Comparison of ENCODE assay signal across 8 cellular contexts in genomic region chr1:65174585-65174984, GRCh38. TPM values are rescaled to one million over a fixed set of nuclear protein-coding genes. Genes with fewer than 3 reads are reported as not detected.
A peak's percentile ranks its signal among the peaks of the same experiment; 100 is the strongest.
DNase-seq lines count a peak whose midpoint lies in the region; ATAC-seq and TF ChIP-seq lines count a peak whose summit lies in the region.

No MANE protein-coding gene starts in this region.

- H3K9me3 ChIP-seq in lower lobe of right lung = no peaks in the 10 kb centered on the region

- POLR2A ChIA-PET in activated CD4-positive, alpha-beta T cell treated with anti-CD3 and anti-CD28 coated beads for 36 hours (lab: Charles Lee) = no interaction called here

- no peaks in the 10 kb centered on the region for H3K27me3 ChIP-seq in lower lobe of right lung (ENCODE audit: low read depth)

- no peak overlapping the region for H3K4me3 ChIP-seq in lower lobe of right lung

- H3K36me3 ChIP-seq in lower lobe of right lung = no peaks in the 10 kb centered on the region

- no peak overlapping the region for H3K4me3 Mint-ChIP-seq in activated CD4-positive, alpha-beta T cell treated with anti-CD3 and anti-CD28 coated beads for 36 hours
- H3K4me3 Mint-ChIP-seq in T-helper 2 cell treated with Interferon-gamma antibody and Interleukin-4, amounts not matched to agents 5 μg/mL and 100 μg/mL, for 36 hours = no peak overlapping the region

- no peaks in the 10 kb centered on the region for H3K36me3 Mint-ChIP-seq in activated CD4-positive, alpha-beta T cell treated with anti-CD3 and anti-CD28 coated beads for 36 hours (ENCODE audit: low read depth)
- H3K36me3 Mint-ChIP-seq in T-helper 2 cell treated with Interferon-gamma antibody and Interleukin-4, amounts not matched to agents 5 μg/mL and 100 μg/mL, for 36 hours (ENCODE audit: low read depth) = peaks cover 8% of the 10 kb centered on the region

- intact Hi-C loops in lower lobe of right lung (cut with DNase I) = no loop called here
- intact Hi-C loops in activated CD4-positive, alpha-beta T cell treated with anti-CD3 and anti-CD28 coated beads for 36 hours (cut with DNase I, micrococcal nuclease) = no loop called here

- no peaks in the 10 kb centered on the region for H3K4me1 Mint-ChIP-seq in activated CD4-positive, alpha-beta T cell treated with anti-CD3 and anti-CD28 coated beads for 36 hours
- H3K4me1 Mint-ChIP-seq in T-helper 2 cell treated with Interferon-gamma antibody and Interleukin-4, amounts not matched to agents 5 μg/mL and 100 μg/mL, for 36 hours (ENCODE audit: low read depth) = peaks cover 15% of the 10 kb centered on the region

- DNase-seq in COLO829 (ENCODE audit: low spot score) (peak; percentile 94), amniotic epithelial cell (ENCODE audit: low read depth) (peak; percentile 99), lower lobe of right lung (peak; percentile 51)
- no peak for DNase-seq in activated CD4-positive, alpha-beta T cell treated with anti-CD3 and anti-CD28 coated beads for 36 hours
- no peak for DNase-seq in T-helper 2 cell treated with Interferon-gamma antibody and Interleukin-4, amounts not matched to agents 5 μg/mL and 100 μg/mL, for 36 hours (ENCODE audit: low spot score)
- no peak for DNase-seq in stimulated activated CD4-positive, alpha-beta T cell treated with anti-CD3 and anti-CD28 coated beads, Interleukin-4, amount 100 ng/mL, for 4 hours

- no peaks in the 10 kb centered on the region for H3K27me3 Mint-ChIP-seq in activated CD4-positive, alpha-beta T cell treated with anti-CD3 and anti-CD28 coated beads for 36 hours
- H3K27me3 Mint-ChIP-seq in T-helper 2 cell treated with Interferon-gamma antibody and Interleukin-4, amounts not matched to agents 5 μg/mL and 100 μg/mL, for 36 hours (ENCODE audit: low read depth) = no peaks in the 10 kb centered on the region

- no peak for TF ChIP-seq CTCF in lower lobe of right lung (IDR thresholded peaks at IDR 0.05)

- ATAC-seq in GM21515 (IDR thresholded peaks at IDR 0.05; ENCODE audit: unreplicated experiment) (peak; percentile 85), HG03575 (IDR thresholded peaks at IDR 0.05; ENCODE audit: extremely low read depth, insufficient number of reproducible peaks, low FRiP score, unreplicated experiment) (peak; percentile 87), lower lobe of right lung (peak; percentile 75 to 76)
- no peak for ATAC-seq in activated CD4-positive, alpha-beta T cell treated with anti-CD3 and anti-CD28 coated beads for 36 hours

- no peaks in the 10 kb centered on the region for H3K9me3 Mint-ChIP-seq in activated CD4-positive, alpha-beta T cell treated with anti-CD3 and anti-CD28 coated beads for 36 hours (ENCODE audit: low read depth)
- no peaks in the 10 kb centered on the region for H3K9me3 Mint-ChIP-seq in T-helper 2 cell treated with Interferon-gamma antibody and Interleukin-4, amounts not matched to agents 5 μg/mL and 100 μg/mL, for 36 hours

- CTCF ChIA-PET in activated CD4-positive, alpha-beta T cell treated with anti-CD3 and anti-CD28 coated beads for 36 hours (lab: Charles Lee) = interaction anchor here (0.8 kb wide), 1 partner anchor 57 kb away, joined by 3 read pairs; no protein-coding TSS in a partner anchor

- H3K27ac ChIP-seq in lower lobe of right lung = no peak overlapping the region

- H3K4me1 ChIP-seq in lower lobe of right lung = peaks cover 20% of the 10 kb centered on the region

- no peak overlapping the region for H3K27ac Mint-ChIP-seq in activated CD4-positive, alpha-beta T cell treated with anti-CD3 and anti-CD28 coated beads for 36 hours
- H3K27ac Mint-ChIP-seq in T-helper 2 cell treated with Interferon-gamma antibody and Interleukin-4, amounts not matched to agents 5 μg/mL and 100 μg/mL, for 36 hours = no peak overlapping the region

RNA-seq across cellular contexts. Expression of gene AK4, which starts 26.6 kb away (rescaled TPM):
- total RNA-seq in lower lobe of right lung = 7.0 TPM
- 100 to 1,000 TPM in 1 of 2 experiments, 10 to 100 TPM in 1; 90.4 to 102 TPM for total RNA-seq in activated CD4-positive, alpha-beta T cell treated with anti-CD3 and anti-CD28 coated beads for 36 hours

Comparison
In these comparisons a context has a peak if more than half of its experiments do, and no peak if none do; other contexts are left out.
1. DNase-seq: peak in COLO829 (single experiment), amniotic epithelial cell (single experiment) and lower lobe of right lung (single experiment); none in activated CD4-positive, alpha-beta T cell treated with anti-CD3 and anti-CD28 coated beads for 36 hours (single experiment), T-helper 2 cell treated with Interferon-gamma antibody and Interleukin-4, amounts not matched to agents 5 μg/mL and 100 μg/mL, for 36 hours (single experiment) and stimulated activated CD4-positive, alpha-beta T cell treated with anti-CD3 and anti-CD28 coated beads, Interleukin-4, amount 100 ng/mL, for 4 hours (0 of 2).
2. RNA of gene AK4, which starts 26.6 kb away (total RNA-seq): 90.4 to 102 TPM in activated CD4-positive, alpha-beta T cell treated with anti-CD3 and anti-CD28 coated beads for 36 hours; 7.0 TPM in lower lobe of right lung (single experiment); every median in the first group is over 10 times any median in the second.